14 cellular contexts compared by ENCODE assay signal in genomic region chr13:96294930-96295657, GRCh38.
"Had no signal": no experiment of that assay in that cellular context is flagged by ENCODE, and none has a peak within 500 bp of the region (broad histone marks: within the 10 kb centered on the region; RNA-seq: fewer than 3 reads in every experiment).

No MANE protein-coding gene starts in this region.

- H3K36me3 ChIP-seq: adrenal gland had no signal

- H3K9me3 ChIP-seq: adrenal gland had no signal

- H3K27me3 ChIP-seq: adrenal gland had no signal

- DNase-seq: activated B cell treated with CpG ODN at 0.5 μM for 24 hours; activated CD4-positive, alpha-beta T cell treated with anti-CD3 and anti-CD28 coated beads, Interleukin-2, amount 50 U/mL, for 1 hour; activated naive CD4-positive, alpha-beta T cell treated with anti-CD3 and anti-CD28 coated beads, Interleukin-2, amount 50 U/mL, for 16 hours; activated T-cell treated with anti-CD3 and anti-CD28 coated beads for 4 hours; adrenal gland; cerebellar nuclear complex; immature natural killer cell; left colon; natural killer cell; nucleus accumbens; right cardiac atrium; small intestine had no signal

- H3K4me3 ChIP-seq: adrenal gland had no signal

- H3K4me1 ChIP-seq: adrenal gland had no signal

- ATAC-seq: activated T-helper 17 cell treated with anti-CD3 and anti-CD28 coated beads, Interleukin-2, amount 50 U/mL, for 72 hours; esophagus mucosa; left colon; natural killer cell; right cardiac atrium had no signal
